Comparison of ENCODE assay signal across 12 cellular contexts in genomic region chr11:69138265-69138664, GRCh38. TPM values are rescaled to one million over a fixed set of nuclear protein-coding genes. Genes with fewer than 3 reads are reported as not detected.
DNase-seq lines count a peak whose midpoint lies in the region; ATAC-seq lines count a peak whose summit lies in the region.
"Had no signal": no experiment of that assay in that cellular context is flagged by ENCODE, and none has a peak within 500 bp of the region (broad histone marks: within the 10 kb centered on the region; RNA-seq: fewer than 3 reads in every experiment).

No MANE protein-coding gene starts in this region.

- no peak for ATAC-seq in left lobe of liver
- ATAC-seq: T-helper 17 cell had no signal

- DNase-seq in A172 (ENCODE audit: low spot score): peak; percentile 93
- DNase-seq in HT-29 (ENCODE audit: low spot score): peak; percentile 84
- peak; percentile 68 for DNase-seq in astrocyte of the hippocampus (ENCODE audit: low read depth, low spot score)
- DNase-seq in kidney glomerular epithelial cell (lab: John Stamatoyannopoulos, UW): peak; percentile 6
- no peak for DNase-seq in DMS53 treated with DMSO at 0.1 percent for 48 hours (lab: John Stamatoyannopoulos, UW; ENCODE audit: unreplicated experiment)
- DNase-seq in left lobe of liver (ENCODE audit: low spot score): no peak
- DNase-seq in putamen (ENCODE audit: low spot score): no peak
- no peak for DNase-seq in NCI-H1105 (lab: John Stamatoyannopoulos, UW)
- DNase-seq: activated CD4-positive, alpha-beta memory T cell treated with anti-CD3 and anti-CD28 coated beads, Interleukin-2, amount 10 ng/mL, durations not matched to agents 7 days and 5 days; T-helper 17 cell; transverse colon had no signal

RNA-seq across cellular contexts. Expression of gene SMIM38, which starts 17.5 kb away (rescaled TPM):
- 0.14 and 1.8 TPM in 2 replicates for total RNA-seq in A172 (2014; rRNA removed; shearing (Covaris generic))
- total RNA-seq in HT-29 (2014; rRNA removed; shearing (Covaris generic)): not detected in 2 replicates
- not detected for total RNA-seq in left lobe of liver
- total RNA-seq: kidney epithelial cell had no signal

Comparison
In these comparisons a context has a peak if more than half of its experiments do, and no peak if none do; other contexts are left out.
1. DNase-seq: peak in A172 (single experiment), HT-29 (single experiment), astrocyte of the hippocampus (single experiment) and kidney glomerular epithelial cell (single experiment); none in DMS53 treated with DMSO at 0.1 percent for 48 hours (single experiment), left lobe of liver (single experiment), putamen (single experiment) and NCI-H1105 (single experiment).